Comparison of ENCODE assay signal across 11 cellular contexts in genomic region chr16:29627661-29628075, GRCh38. TPM values are rescaled to one million over a fixed set of nuclear protein-coding genes. Genes with fewer than 3 reads are reported as not detected.
DNase-seq lines count a peak whose midpoint lies in the region; ATAC-seq and TF ChIP-seq lines count a peak whose summit lies in the region.
"Not testable (repeated sequence)": the region's sequence is repeated elsewhere in the genome, so short reads cannot be mapped to it uniquely, and the experiment has no call there.
"Had no signal": no experiment of that assay in that cellular context is flagged by ENCODE, and none has a peak within 500 bp of the region (broad histone marks: within the 10 kb centered on the region; RNA-seq: fewer than 3 reads in every experiment).

No MANE protein-coding gene starts in this region.

- H3K27me3 Mint-ChIP-seq in HFFc6 (ENCODE audit: insufficient read depth); activated CD4-positive, alpha-beta T cell treated with anti-CD3 and anti-CD28 coated beads, Interleukin-2, amount 10 ng/mL, durations not matched to agents 7 days and 5 days; natural killer cell (ENCODE audit: low read depth in 2 of 2): not testable (repeated sequence)

- DNase-seq in HFFc6 (peak; percentile 37), NOMO-1 treated with dmso at 0.1 percent for 144 hours (lab: John Stamatoyannopoulos, UW; ENCODE audit: unreplicated experiment) (peak; percentile 26), choroid plexus epithelial cell (ENCODE audit: low read depth) (peak; percentile 13)
- DNase-seq in activated CD4-positive, alpha-beta T cell treated with anti-CD3 and anti-CD28 coated beads, Interleukin-2, amount 10 ng/mL, durations not matched to agents 7 days and 5 days; natural killer cell: not testable (repeated sequence)

- peak overlapping the region; percentile 71 to 100 (median 95) for H3K4me2 ChIP-seq in BLaER1 treated with 17β-estradiol and CSF1 and Interleukin-3, amounts not matched to agents 10 nM and 100 nM

- peak overlapping the region in 7 of 11 experiments; percentile 23 to 66 (median 53); a peak in 10 of 22 replicates for H3K27ac ChIP-seq in BLaER1 treated with 17β-estradiol and CSF1 and Interleukin-3, amounts not matched to agents 10 nM and 100 nM

- H3K9me3 ChIP-seq in BLaER1 treated with 17β-estradiol and CSF1 and Interleukin-3, amounts not matched to agents 10 nM and 100 nM (replicated peaks in 1 of 11), result not testable (repeated sequence)

- not testable (repeated sequence) for H3K36me3 ChIP-seq in BLaER1 treated with 17β-estradiol and CSF1 and Interleukin-3, amounts not matched to agents 10 nM and 100 nM

- H3K4me3 Mint-ChIP-seq in HFFc6; activated CD4-positive, alpha-beta T cell treated with anti-CD3 and anti-CD28 coated beads, Interleukin-2, amount 10 ng/mL, durations not matched to agents 7 days and 5 days; natural killer cell: not testable (repeated sequence)

- peak overlapping the region in 4 of 11 experiments; percentile 7 to 42 (median 38); a peak in 4 of 22 replicates for H3K9ac ChIP-seq in BLaER1 treated with 17β-estradiol and CSF1 and Interleukin-3, amounts not matched to agents 10 nM and 100 nM

- not testable (repeated sequence) for H3K4me3 ChIP-seq in BLaER1 treated with 17β-estradiol and CSF1 and Interleukin-3, amounts not matched to agents 10 nM and 100 nM; choroid plexus epithelial cell (ENCODE audit: low read depth, low read length)

- not testable (repeated sequence) for TF ChIP-seq CTCF in HFFc6 (IDR thresholded peaks at IDR 0.05); choroid plexus epithelial cell (conservative IDR thresholded peaks at IDR 0.05; ENCODE audit: low read depth, low read length); natural killer cell (IDR thresholded peaks at IDR 0.05)

- H3K36me3 Mint-ChIP-seq in HFFc6 (ENCODE audit: low read depth); activated CD4-positive, alpha-beta T cell treated with anti-CD3 and anti-CD28 coated beads, Interleukin-2, amount 10 ng/mL, durations not matched to agents 7 days and 5 days (ENCODE audit: low read depth); natural killer cell: not testable (repeated sequence)

- not testable (repeated sequence) for H3K9me3 Mint-ChIP-seq in HFFc6; activated CD4-positive, alpha-beta T cell treated with anti-CD3 and anti-CD28 coated beads, Interleukin-2, amount 10 ng/mL, durations not matched to agents 7 days and 5 days; natural killer cell

- intact Hi-C loops in natural killer cell (cut with micrococcal nuclease), result loop anchor here (5.0 to 10.0 kb wide), 3 partner anchors 35 to 513 kb away; partner anchors contain the start of genes MAZ and SPN

- ATAC-seq in GM18867 (IDR thresholded peaks at IDR 0.05; ENCODE audit: unreplicated experiment), result peak; percentile 47
- peak; percentile 54 for ATAC-seq in HG03571 (IDR thresholded peaks at IDR 0.05; ENCODE audit: unreplicated experiment)
- ATAC-seq in natural killer cell, result peak; percentile 24 to 46 (median 31)

- H4K20me1 ChIP-seq in BLaER1 treated with 17β-estradiol and CSF1 and Interleukin-3, amounts not matched to agents 10 nM and 100 nM, result not testable (repeated sequence)

- H3K27ac Mint-ChIP-seq in HFFc6, result not testable (repeated sequence)
- peak overlapping the region; percentile 82 for H3K27ac Mint-ChIP-seq in activated CD4-positive, alpha-beta T cell treated with anti-CD3 and anti-CD28 coated beads, Interleukin-2, amount 10 ng/mL, durations not matched to agents 7 days and 5 days
- H3K27ac Mint-ChIP-seq in natural killer cell, result peak overlapping the region; percentile 93 to 94

- CTCF ChIA-PET in activated CD4-positive, alpha-beta T cell treated with anti-CD3 and anti-CD28 coated beads, Interleukin-2, amount 10 ng/mL, durations not matched to agents 7 days and 5 days (lab: Charles Lee), result not testable (repeated sequence)

- H3K4me1 Mint-ChIP-seq in HFFc6 (ENCODE audit: low read depth), result peaks cover 12% of the 10 kb centered on the region
- H3K4me1 Mint-ChIP-seq in activated CD4-positive, alpha-beta T cell treated with anti-CD3 and anti-CD28 coated beads, Interleukin-2, amount 10 ng/mL, durations not matched to agents 7 days and 5 days, result peaks cover 21% of the 10 kb centered on the region
- not testable (repeated sequence) for H3K4me1 Mint-ChIP-seq in natural killer cell

- H3K4me1 ChIP-seq in BLaER1 treated with 17β-estradiol and CSF1 and Interleukin-3, amounts not matched to agents 10 nM and 100 nM, result peaks cover 31 to 49% (median 41%) of the 10 kb centered on the region in 10 experiments

- not testable (repeated sequence) for H3K27me3 ChIP-seq in BLaER1 treated with 17β-estradiol and CSF1 and Interleukin-3, amounts not matched to agents 10 nM and 100 nM

- POLR2A ChIA-PET in activated CD4-positive, alpha-beta T cell treated with anti-CD3 and anti-CD28 coated beads, Interleukin-2, amount 10 ng/mL, durations not matched to agents 7 days and 5 days (lab: Charles Lee), result not testable (repeated sequence)

RNA-seq across cellular contexts. Expression of gene SPN, which starts 35.4 kb away (rescaled TPM):
- total RNA-seq in HFFc6 (2021; fragmentation: NEBNext Ultra II Directional; extraction: Animal tissue kit (Norgen Biotek cat#: 25700)), result under 1 TPM in 5 of 6 experiments, not detected in 1; 0.06 to 0.20 (median 0.12) TPM
- total RNA-seq in activated CD4-positive, alpha-beta T cell treated with anti-CD3 and anti-CD28 coated beads, Interleukin-2, amount 10 ng/mL, durations not matched to agents 7 days and 5 days, result 100 to 1,000 TPM; 351 to 357 TPM
- 100 to 1,000 TPM; 373 to 439 (median 435) TPM for total RNA-seq in natural killer cell
- total RNA-seq: dermis blood vessel endothelial cell, osteocyte, SJSA1 had no signal

RNA-seq across cellular contexts. Expression of gene QPRT, which starts 51.3 kb away (rescaled TPM):
- 10 to 100 TPM in 3 of 6 experiments, 1 to 10 TPM in 3; 3.0 to 12.4 (median 10.3) TPM for total RNA-seq in HFFc6 (2021; fragmentation: NEBNext Ultra II Directional; extraction: Animal tissue kit (Norgen Biotek cat#: 25700))
- 1 to 10 TPM; 3.9 to 4.8 TPM for total RNA-seq in activated CD4-positive, alpha-beta T cell treated with anti-CD3 and anti-CD28 coated beads, Interleukin-2, amount 10 ng/mL, durations not matched to agents 7 days and 5 days
- total RNA-seq in natural killer cell, result 1 to 10 TPM; 2.5 to 6.3 (median 4.7) TPM

Comparison
In these comparisons a context has a peak if more than half of its experiments do, and no peak if none do; other contexts are left out.
1. RNA of gene SPN, which starts 35.4 kb away (total RNA-seq): 373 to 439 TPM in natural killer cell and 351 to 357 TPM in activated CD4-positive, alpha-beta T cell treated with anti-CD3 and anti-CD28 coated beads, Interleukin-2, amount 10 ng/mL, durations not matched to agents 7 days and 5 days; 0.06 to 0.20 TPM in HFFc6; every median in the first group is over 100 times any median in the second.
2. Peak in every context shown above with its lines, with median percentiles within 50 percentile points of each other: ATAC-seq.